ENCODE assay signal across 10 cellular contexts in genomic region chr5:149680810-149681221, GRCh38. TPM values are rescaled to one million over a fixed set of nuclear protein-coding genes. Genes with fewer than 3 reads are reported as not detected.
DNase-seq lines count a peak whose midpoint lies in the region; ATAC-seq, FAIRE-seq and TF ChIP-seq lines count a peak whose summit lies in the region.
"Had no signal": no experiment of that assay in that cellular context is flagged by ENCODE, and none has a peak within 500 bp of the region (broad histone marks: within the 10 kb centered on the region; RNA-seq: fewer than 3 reads in every experiment).

No MANE protein-coding gene starts in this region.

- H3K9me3 ChIP-seq in right lobe of liver (no peaks in the 10 kb centered on the region), HepG2 (ENCODE audit: low read length) (no peaks in the 10 kb centered on the region), upper lobe of left lung (no peaks in the 10 kb centered on the region)
- H3K9me3 ChIP-seq: A549 had no signal

- H3K27ac Mint-ChIP-seq in central memory CD8-positive, alpha-beta T cell (ENCODE audit: low read depth), result no peak overlapping the region

- POLR2A ChIA-PET in HepG2 (lab: Yijun Ruan, JAX) (no interaction called here), RWPE1 (lab: Yijun Ruan, JAX; ENCODE audit: low non-redundant PET) (no interaction called here)

- TF ChIP-seq EP300 in HepG2 (IDR thresholded peaks at IDR 0.05; ENCODE audit: low read depth in 2 of 2, low read length in 2 of 2), result no peak
- no peak for TF ChIP-seq EP300 in HepG2 (CRISPR knock-in tag; IDR thresholded peaks at IDR 0.05; ENCODE audit: borderline replicate concordance)
- TF ChIP-seq EP300 in upper lobe of left lung (IDR thresholded peaks at IDR 0.05), result no peak

- H4K20me1 ChIP-seq in HepG2 (ENCODE audit: insufficient read depth, low read length), result no peaks in the 10 kb centered on the region

- H3K4me3 ChIP-seq in right lobe of liver, result no peak overlapping the region
- no peak overlapping the region for H3K4me3 ChIP-seq in HepG2 (replicated peaks in 1 of 3; ENCODE audit: insufficient read depth in 1 of 3, low read depth in 2 of 3, low read length in 3 of 3)
- no peak overlapping the region for H3K4me3 ChIP-seq in upper lobe of left lung
- H3K4me3 ChIP-seq: A549 had no signal

- H3K27ac ChIP-seq in right lobe of liver, result no peak overlapping the region
- no peak overlapping the region for H3K27ac ChIP-seq in HepG2 (ENCODE audit: extremely low read length, insufficient read depth, low read length)
- peak overlapping the region in 2 of 4 donors; percentile 15 to 38 for H3K27ac ChIP-seq in upper lobe of left lung
- no peak overlapping the region for H3K27ac ChIP-seq in RWPE1
- H3K27ac ChIP-seq: A549 had no signal

- DNase-seq in right lobe of liver (peak; percentile 47 to 62 (median 51)), HepG2 (ENCODE audit: low spot score) (no peak), upper lobe of left lung (peak in 1 of 2 donors; percentile 68), NCI-H345 treated with DMSO at 0.1 percent for 48 hours (lab: John Stamatoyannopoulos, UW; ENCODE audit: unreplicated experiment) (no peak), NCI-H1092 treated with DMSO at 0.1 percent for 48 hours (lab: John Stamatoyannopoulos, UW) (no peak), RWPE1 (ENCODE audit: low spot score) (no peak)
- no peak for DNase-seq in central memory CD8-positive, alpha-beta T cell (ENCODE audit: low spot score in 2 of 2)

- no peak overlapping the region for H3K4me2 ChIP-seq in HepG2 (ENCODE audit: low read depth, low read length)
- H3K4me2 ChIP-seq: A549 had no signal

- in situ Hi-C loops in HepG2 (cut with HindIII; ENCODE audit: extremely low pct_ligation_motif_present, low pct_unique_long_range_greater_than_20kb), result no loop called here

- TF ChIP-seq POLR2A in right lobe of liver (IDR thresholded peaks at IDR 0.05) (no peak), HepG2 (IDR thresholded peaks at IDR 0.05; ENCODE audit: insufficient read depth in 1 of 2, low read depth in 2 of 2, low read length in 2 of 2) (no peak), upper lobe of left lung (IDR thresholded peaks at IDR 0.05) (peak in 1 of 4 donors; percentile 42)

- no TSS peak for BruUV-seq in HepG2 (replicated peaks; lab: Mats Ljungman, UMichigan)

- H3K4me1 ChIP-seq in right lobe of liver, result peaks cover 0 to 4% (median 0%) of the 10 kb centered on the region in 4 donors
- H3K4me1 ChIP-seq in HepG2 (ENCODE audit: insufficient read depth, low read length), result no peaks in the 10 kb centered on the region
- peaks cover 0 to 27% (median 17%) of the 10 kb centered on the region in 4 donors for H3K4me1 ChIP-seq in upper lobe of left lung
- H3K4me1 ChIP-seq: A549 had no signal

- H3K27me3 ChIP-seq in right lobe of liver (no peaks in the 10 kb centered on the region), HepG2 (ENCODE audit: control insufficient read depth in 1 of 2, insufficient read depth in 2 of 2, low read length in 2 of 2) (no peaks in the 10 kb centered on the region), upper lobe of left lung (no peaks in the 10 kb centered on the region)

- no peak overlapping the region for H3K9ac ChIP-seq in HepG2 (ENCODE audit: insufficient read depth, low read depth, low read length)

- intact Hi-C loops in right lobe of liver (cut with DNase I), result no loop called here
- intact Hi-C loops in HepG2 (cut with micrococcal nuclease; ENCODE audit: unreplicated experiment), result no loop called here

- WGBS in right lobe of liver (ENCODE audit: insufficient coverage, low coverage, low lambda C conversion rate, missing lambda C conversion rate), result no CpG with 5 or more reads among the region's 2 CpGs
- 41% methylated on average over 2 of the region's 2 CpGs for WGBS in HepG2 (ENCODE audit: low lambda C conversion rate)
- WGBS in upper lobe of left lung, 2 donors, result 58 to 83% methylated on average over 2 of the region's 2 CpGs

- H3K27me3 Mint-ChIP-seq in central memory CD8-positive, alpha-beta T cell, result peaks cover 89% of the 10 kb centered on the region

- H2AFZ ChIP-seq in HepG2 (ENCODE audit: low read length), result no peak overlapping the region

- no peaks in the 10 kb centered on the region for H3K36me3 Mint-ChIP-seq in central memory CD8-positive, alpha-beta T cell (ENCODE audit: insufficient read depth)

- no peaks in the 10 kb centered on the region for H3K36me3 ChIP-seq in right lobe of liver
- H3K36me3 ChIP-seq in HepG2 (replicated peaks in 1 of 2; ENCODE audit: control insufficient read depth in 1 of 2, insufficient read depth in 2 of 2, low read length in 2 of 2), result no peaks in the 10 kb centered on the region
- no peaks in the 10 kb centered on the region for H3K36me3 ChIP-seq in upper lobe of left lung

- H3K79me2 ChIP-seq in HepG2 (ENCODE audit: insufficient read depth, low read length), result no peaks in the 10 kb centered on the region

- no peak for FAIRE-seq in HepG2 (lab: Jason Lieb, UNC)
- FAIRE-seq: A549, astrocyte had no signal

- TF ChIP-seq CTCF in right lobe of liver (IDR thresholded peaks at IDR 0.05) (no peak), HepG2 (CRISPR knock-in tag; IDR thresholded peaks at IDR 0.05) (no peak), upper lobe of left lung (IDR thresholded peaks at IDR 0.05) (no peak), RWPE1 (conservative IDR thresholded peaks at IDR 0.05; ENCODE audit: low read depth) (no peak)

- CTCF ChIA-PET in HepG2 (lab: Yijun Ruan, JAX; ENCODE audit: low intra/inter-chr PET ratio, low total read pairs) (no interaction called here), RWPE1 (lab: Yijun Ruan, JAX) (interaction anchor here (0.6 to 0.7 kb wide), 2 partner anchors 12 to 121 kb away, joined by 3 read pairs; no protein-coding TSS in a partner anchor)

- no peak for TF ChIP-seq RAD21 in HepG2 (CRISPR knock-in tag; IDR thresholded peaks at IDR 0.05)

- H3K4me3 Mint-ChIP-seq in central memory CD8-positive, alpha-beta T cell, result no peak overlapping the region

- H3K9me3 Mint-ChIP-seq in central memory CD8-positive, alpha-beta T cell, result no peaks in the 10 kb centered on the region

- peak; percentile 68 to 75 (median 73) for ATAC-seq in right lobe of liver
- ATAC-seq in HepG2, result no peak
- peak; percentile 99 for ATAC-seq in HG03159 (IDR thresholded peaks at IDR 0.05; ENCODE audit: unreplicated experiment)
- ATAC-seq in central memory CD8-positive, alpha-beta T cell (replicated peaks; ENCODE audit: extremely low read depth, poor library complexity, severe bottlenecking), result peak; percentile 24
- ATAC-seq in upper lobe of left lung (ENCODE audit: low FRiP score in 2 of 2), result peak; percentile 81 to 90
- ATAC-seq: A549 had no signal

- no peaks in the 10 kb centered on the region for H3K4me1 Mint-ChIP-seq in central memory CD8-positive, alpha-beta T cell

TF ChIP-seq in HepG2, 621 proteins besides CTCF, POLR2A, EP300 and RAD21 (continues in another document):
- no peak for TF ChIP-seq SETDB1 (CRISPR knock-in tag; IDR thresholded peaks at IDR 0.05; ENCODE audit: borderline replicate concordance)
- TF ChIP-seq MYC (CRISPR knock-in tag; IDR thresholded peaks at IDR 0.05; ENCODE audit: borderline replicate concordance), result no peak

RNA-seq across cellular contexts. Expression of gene PPARGC1B, which starts 49.3 kb away (rescaled TPM):
- total RNA-seq in right lobe of liver (1 to 10 TPM; 2.3 to 7.5 (median 3.9) TPM), HepG2 (2016; rRNA removed; fragmentation: Illumina TruSeq; extraction: Trizol) (0.73 and 1.1 TPM in 2 replicates), upper lobe of left lung (10 to 100 TPM in 2 of 6 donors, 1 to 10 TPM in 4; 3.8 to 21.0 (median 9.1) TPM)
- total RNA-seq in HepG2 (2016; cell fraction: cytosol; rRNA removed; fragmentation: Illumina TruSeq; extraction: Trizol; ENCODE audit: low read depth), result 0.30 and 0.35 TPM in 2 replicates
- total RNA-seq in HepG2 (2016; cell fraction: insoluble cytoplasmic fraction; rRNA removed; fragmentation: Illumina TruSeq; extraction: Trizol), result 0.76 and 0.92 TPM in 2 replicates
- total RNA-seq in HepG2 (2016; cell fraction: membrane; rRNA removed; fragmentation: Illumina TruSeq; extraction: Trizol), result 0.41 and 0.49 TPM in 2 replicates
- 1.4 and 2.4 TPM in 2 replicates for total RNA-seq in HepG2 (2016; cell fraction: nucleus; rRNA removed; fragmentation: Illumina TruSeq; extraction: Trizol)
- polyA plus RNA-seq in HepG2 (2011; rRNA removed), result 0.13 and 0.24 TPM in 2 replicates
- 0.11 and 0.12 TPM in 2 replicates for polyA plus RNA-seq in HepG2 (2011; cell fraction: cytosol; rRNA removed)
- 1.3 and 1.4 TPM in 2 replicates for polyA plus RNA-seq in HepG2 (2011; cell fraction: nucleus; rRNA removed)
- polyA plus RNA-seq in HepG2 (2012), result 0.12 and 0.28 TPM in 2 replicates
- polyA plus RNA-seq in HepG2 (2016; cell fraction: cytosol; fragmentation: Illumina TruSeq; extraction: Trizol; ENCODE audit: low read depth), result 0.07 and 0.09 TPM in 2 replicates
- polyA plus RNA-seq in HepG2 (2016; cell fraction: insoluble cytoplasmic fraction; fragmentation: Illumina TruSeq; extraction: Trizol; ENCODE audit: low read depth), result 0.50 and 0.53 TPM in 2 replicates
- polyA plus RNA-seq in HepG2 (2016; cell fraction: membrane; fragmentation: Illumina TruSeq; extraction: Trizol; ENCODE audit: low read depth), result 0.06 and 0.14 TPM in 2 replicates
- 1.8 and 2.1 TPM in 2 replicates for polyA plus RNA-seq in HepG2 (2016; cell fraction: nucleus; fragmentation: Illumina TruSeq; extraction: Trizol; ENCODE audit: insufficient read depth, low read depth)
- polyA minus RNA-seq in HepG2 (2011; rRNA and poly(A)+ RNA removed; ENCODE audit: low replicate concordance), result 0.78 and 4.8 TPM in 2 replicates
- polyA minus RNA-seq in HepG2 (2011; cell fraction: cytosol; rRNA and poly(A)+ RNA removed), result 0.35 and 0.40 TPM in 2 replicates
- polyA minus RNA-seq in HepG2 (2011; cell fraction: nucleus; rRNA and poly(A)+ RNA removed), result 0.90 and 1.1 TPM in 2 replicates

Comparison
In these comparisons a context has a peak if more than half of its experiments do, and no peak if none do; other contexts are left out.
1. DNase-seq: peak in right lobe of liver (3 of 3); none in HepG2 (single experiment), central memory CD8-positive, alpha-beta T cell (0 of 2), NCI-H345 treated with DMSO at 0.1 percent for 48 hours (single experiment), NCI-H1092 treated with DMSO at 0.1 percent for 48 hours (single experiment) and RWPE1 (single experiment).